Comparison of ENCODE assay signal across 8 cellular contexts in genomic region chr16:87391950-87392822, GRCh38. TPM values are rescaled to one million over a fixed set of nuclear protein-coding genes. Genes with fewer than 3 reads are reported as not detected.
A peak's percentile ranks its signal among the peaks of the same experiment; 100 is the strongest.
DNase-seq lines count a peak whose midpoint lies in the region; ATAC-seq, FAIRE-seq and TF ChIP-seq lines count a peak whose summit lies in the region.

MAP1LC3B (plus strand) TSS chr16:87392336; CDS start chr16:87392428, 92 bp downstream.

- H4K20me1 ChIP-seq in HepG2 (ENCODE audit: insufficient read depth, low read length) = peaks cover 38% of the 10 kb centered on the region

- TF ChIP-seq EP300 in HepG2 (IDR thresholded peaks at IDR 0.05; ENCODE audit: low read depth in 2 of 2, low read length in 2 of 2) (peak in 1 of 2 experiments; percentile 70; a peak in 3 of 4 replicates), HepG2 (CRISPR knock-in tag; IDR thresholded peaks at IDR 0.05; ENCODE audit: borderline replicate concordance) (peak; percentile 74)

- peak; percentile 84 to 99 (median 95) for DNase-seq in C1 segment of cervical spinal cord (lab: John Stamatoyannopoulos, UW)
- peak; percentile 67 for DNase-seq in NCI-H748 treated with DMSO at 0.1 percent for 48 hours (lab: John Stamatoyannopoulos, UW)
- DNase-seq in activated CD4-positive, alpha-beta T cell treated with anti-CD3 and anti-CD28 coated beads, Interleukin-2, amount 50 U/mL, for 24 hours (ENCODE audit: low read depth in 1 of 2, low spot score in 1 of 2) = peak; percentile 95 to 98
- peak; percentile 89 for DNase-seq in dedifferentiated amniotic fluid mesenchymal stem cell (ENCODE audit: extremely low spot score)
- DNase-seq in HepG2 (ENCODE audit: low spot score) = peak; percentile 94
- DNase-seq in stimulated activated CD4-positive, alpha-beta T cell treated with anti-CD3 and anti-CD28 coated beads, Interleukin-2, amount 100 ng/mL, for 48 hours = peak; percentile 97 to 99

- peaks cover 63% of the 10 kb centered on the region for H3K4me1 ChIP-seq in HepG2 (ENCODE audit: insufficient read depth, low read length)

- peak within 1 kb of the TSS; percentile 94 for H3K27ac ChIP-seq in HepG2 (ENCODE audit: extremely low read length, insufficient read depth, low read length)

- no peak for FAIRE-seq in HepG2 (lab: Jason Lieb, UNC)

- CTCF ChIA-PET in HepG2 (lab: Yijun Ruan, JAX; ENCODE audit: low intra/inter-chr PET ratio, low total read pairs) = no interaction called here

- H3K9me3 ChIP-seq in HepG2 (ENCODE audit: low read length) = no peaks in the 10 kb centered on the region

- H3K36me3 ChIP-seq in HepG2 (replicated peaks in 1 of 2; ENCODE audit: control insufficient read depth in 1 of 2, insufficient read depth in 2 of 2, low read length in 2 of 2) = peaks cover 0 to 10% of the 10 kb centered on the region in 2 experiments; a peak in 2 of 5 replicates

- peak within 1 kb of the TSS; percentile 90 for H3K4me2 ChIP-seq in HepG2 (ENCODE audit: low read depth, low read length)

- in situ Hi-C loops in HepG2 (cut with HindIII; ENCODE audit: extremely low pct_ligation_motif_present, low pct_unique_long_range_greater_than_20kb) = loop anchor here (25.0 kb wide), 1 partner anchor 470 kb away; the partner anchor contains the start of gene SLC7A5

- intact Hi-C loops in HepG2 (cut with micrococcal nuclease; ENCODE audit: unreplicated experiment) = no loop called here

- no peak for TF ChIP-seq CTCF in HepG2 (CRISPR knock-in tag; IDR thresholded peaks at IDR 0.05)

- peaks cover 46% of the 10 kb centered on the region for H3K79me2 ChIP-seq in HepG2 (ENCODE audit: insufficient read depth, low read length)

- peak within 1 kb of the TSS; percentile 98 for H3K9ac ChIP-seq in HepG2 (ENCODE audit: insufficient read depth, low read depth, low read length)

- POLR2A ChIA-PET in HepG2 (lab: Yijun Ruan, JAX) = interaction anchor here (1.1 to 6.5 kb wide), 5 partner anchors 10 to 75 kb away, joined by 4 to 125 read pairs (median 16); partner anchors contain the start of genes C16orf95 and FBXO31

- ATAC-seq in GM19372 (IDR thresholded peaks at IDR 0.05; ENCODE audit: low read depth, unreplicated experiment) (peak; percentile 68), HG03521 (IDR thresholded peaks at IDR 0.05; ENCODE audit: unreplicated experiment) (peak; percentile 67), HepG2 (peak; percentile 79)

- TF ChIP-seq POLR2A in HepG2 (IDR thresholded peaks at IDR 0.05; ENCODE audit: insufficient read depth in 1 of 2, low read depth in 2 of 2, low read length in 2 of 2) = peak in 1 of 2 experiments; percentile 80; a peak in 2 of 4 replicates

- H3K4me3 ChIP-seq in HepG2 (replicated peaks in 1 of 3; ENCODE audit: insufficient read depth in 1 of 3, low read depth in 2 of 3, low read length in 3 of 3) = peak within 1 kb of the TSS; percentile 74 to 92 (median 86)

- no TSS peak for BruUV-seq in HepG2 (replicated peaks; lab: Mats Ljungman, UMichigan)

- H2AFZ ChIP-seq in HepG2 (ENCODE audit: low read length) = no peak within 1 kb of the TSS

- H3K27me3 ChIP-seq in HepG2 (ENCODE audit: control insufficient read depth in 1 of 2, insufficient read depth in 2 of 2, low read length in 2 of 2) = no peaks in the 10 kb centered on the region; a peak in 1 of 5 replicates

- TF ChIP-seq RAD21 in HepG2 (CRISPR knock-in tag; IDR thresholded peaks at IDR 0.05) = peak; percentile 61

- WGBS in HepG2 (ENCODE audit: low lambda C conversion rate) = under 1% methylated on average over 33 of the region's 113 CpGs

TF ChIP-seq in HepG2, 621 proteins besides CTCF, POLR2A, EP300 and RAD21 (continues in another document):
- no peak for TF ChIP-seq ZNF260 (CRISPR knock-in tag; IDR thresholded peaks at IDR 0.05; ENCODE audit: borderline replicate concordance, low read depth)
- TF ChIP-seq ARID2 (CRISPR knock-in tag; IDR thresholded peaks at IDR 0.05; ENCODE audit: borderline replicate concordance) = no peak
- no peak for TF ChIP-seq ZNF326 (CRISPR knock-in tag; IDR thresholded peaks at IDR 0.05; ENCODE audit: borderline replicate concordance)
- no peak for TF ChIP-seq ZNF652 (CRISPR knock-in tag; IDR thresholded peaks at IDR 0.05; ENCODE audit: borderline replicate concordance, low read depth)
- TF ChIP-seq ZNF883 (CRISPR knock-in tag; IDR thresholded peaks at IDR 0.05; ENCODE audit: not compliant biosample characterization) = peak; percentile 92
- TF ChIP-seq ZBTB7B (CRISPR knock-in tag; IDR thresholded peaks at IDR 0.05) = no peak
- peak; percentile 74 for TF ChIP-seq RARA (CRISPR knock-in tag; IDR thresholded peaks at IDR 0.05)
- no peak for TF ChIP-seq ZBTB1 (CRISPR knock-in tag; IDR thresholded peaks at IDR 0.05; ENCODE audit: borderline replicate concordance)
- TF ChIP-seq AGO2 (optimal IDR thresholded peaks at IDR 0.05; ENCODE audit: low read depth, low read length) = peak; percentile 69
- TF ChIP-seq, protein P1, sequence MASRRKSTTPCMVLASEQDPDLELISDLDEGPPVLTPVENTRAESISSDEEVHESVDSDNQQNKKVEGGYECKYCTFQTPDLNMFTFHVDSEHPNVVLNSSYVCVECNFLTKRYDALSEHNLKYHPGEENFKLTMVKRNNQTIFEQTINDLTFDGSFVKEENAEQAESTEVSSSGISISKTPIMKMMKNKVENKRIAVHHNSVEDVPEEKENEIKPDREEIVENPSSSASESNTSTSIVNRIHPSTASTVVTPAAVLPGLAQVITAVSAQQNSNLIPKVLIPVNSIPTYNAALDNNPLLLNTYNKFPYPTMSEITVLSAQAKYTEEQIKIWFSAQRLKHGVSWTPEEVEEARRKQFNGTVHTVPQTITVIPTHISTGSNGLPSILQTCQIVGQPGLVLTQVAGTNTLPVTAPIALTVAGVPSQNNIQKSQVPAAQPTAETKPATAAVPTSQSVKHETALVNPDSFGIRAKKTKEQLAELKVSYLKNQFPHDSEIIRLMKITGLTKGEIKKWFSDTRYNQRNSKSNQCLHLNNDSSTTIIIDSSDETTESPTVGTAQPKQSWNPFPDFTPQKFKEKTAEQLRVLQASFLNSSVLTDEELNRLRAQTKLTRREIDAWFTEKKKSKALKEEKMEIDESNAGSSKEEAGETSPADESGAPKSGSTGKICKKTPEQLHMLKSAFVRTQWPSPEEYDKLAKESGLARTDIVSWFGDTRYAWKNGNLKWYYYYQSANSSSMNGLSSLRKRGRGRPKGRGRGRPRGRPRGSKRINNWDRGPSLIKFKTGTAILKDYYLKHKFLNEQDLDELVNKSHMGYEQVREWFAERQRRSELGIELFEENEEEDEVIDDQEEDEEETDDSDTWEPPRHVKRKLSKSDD (CRISPR knock-in tag; IDR thresholded peaks at IDR 0.05; ENCODE audit: low read depth) = peak; percentile 97
- peak; percentile 65; the same call in 1 of the 2 replicates for TF ChIP-seq NAIF1 (CRISPR knock-in tag; IDR thresholded peaks at IDR 0.05; ENCODE audit: borderline replicate concordance)
- peak; percentile 35; the same call in 1 of the 2 replicates for TF ChIP-seq ZNF766 (CRISPR knock-in tag; IDR thresholded peaks at IDR 0.05; ENCODE audit: borderline replicate concordance)
- TF ChIP-seq ZNF460 (CRISPR knock-in tag; IDR thresholded peaks at IDR 0.05; ENCODE audit: borderline replicate concordance) = no peak; the same call in 1 of the 2 replicates
- TF ChIP-seq NFE2L1 (CRISPR knock-in tag; IDR thresholded peaks at IDR 0.05; ENCODE audit: borderline replicate concordance) = no peak
- TF ChIP-seq MAFK (conservative IDR thresholded peaks at IDR 0.05 in 1 of 2, IDR thresholded peaks at IDR 0.05 in 1 of 2; ENCODE audit: low read length in 2 of 2) = no peak; a peak in 1 of 4 replicates
- no peak for TF ChIP-seq SRSF4 (IDR thresholded peaks at IDR 0.05; ENCODE audit: low read depth, low read length, poor library complexity, severe bottlenecking)
- TF ChIP-seq KDM1A (CRISPR knock-in tag; IDR thresholded peaks at IDR 0.05) = no peak
- no peak; the same call in 1 of the 2 replicates for TF ChIP-seq TBP (CRISPR knock-in tag; IDR thresholded peaks at IDR 0.05)
- TF ChIP-seq ATM (IDR thresholded peaks at IDR 0.05; ENCODE audit: borderline replicate concordance) = no peak

RNA-seq across cellular contexts. Expression of gene MAP1LC3B, which starts in this region (rescaled TPM):
- 15.7 and 30.6 TPM in 2 replicates for total RNA-seq in HepG2 (2016; rRNA removed; fragmentation: Illumina TruSeq; extraction: Trizol)
- total RNA-seq in HepG2 (2016; cell fraction: cytosol; rRNA removed; fragmentation: Illumina TruSeq; extraction: Trizol; ENCODE audit: low read depth) = 5.5 and 7.0 TPM in 2 replicates
- total RNA-seq in HepG2 (2016; cell fraction: insoluble cytoplasmic fraction; rRNA removed; fragmentation: Illumina TruSeq; extraction: Trizol) = 15.9 and 27.1 TPM in 2 replicates
- 24.8 and 26.3 TPM in 2 replicates for total RNA-seq in HepG2 (2016; cell fraction: membrane; rRNA removed; fragmentation: Illumina TruSeq; extraction: Trizol)
- total RNA-seq in HepG2 (2016; cell fraction: nucleus; rRNA removed; fragmentation: Illumina TruSeq; extraction: Trizol) = 22.0 and 22.3 TPM in 2 replicates
- polyA plus RNA-seq in HepG2 (2011; rRNA removed) = 37.4 and 37.9 TPM in 2 replicates
- 18.1 and 36.3 TPM in 2 replicates for polyA plus RNA-seq in HepG2 (2011; cell fraction: cytosol; rRNA removed)
- polyA plus RNA-seq in HepG2 (2011; cell fraction: nucleus; rRNA removed) = 15.1 and 23.4 TPM in 2 replicates
- 68.5 and 98.3 TPM in 2 replicates for polyA plus RNA-seq in HepG2 (2012)
- 9.9 and 13.1 TPM in 2 replicates for polyA plus RNA-seq in HepG2 (2016; cell fraction: cytosol; fragmentation: Illumina TruSeq; extraction: Trizol; ENCODE audit: low read depth)
- 65.5 and 71.9 TPM in 2 replicates for polyA plus RNA-seq in HepG2 (2016; cell fraction: insoluble cytoplasmic fraction; fragmentation: Illumina TruSeq; extraction: Trizol; ENCODE audit: low read depth)
- 26.7 and 27.4 TPM in 2 replicates for polyA plus RNA-seq in HepG2 (2016; cell fraction: membrane; fragmentation: Illumina TruSeq; extraction: Trizol; ENCODE audit: low read depth)
- polyA plus RNA-seq in HepG2 (2016; cell fraction: nucleus; fragmentation: Illumina TruSeq; extraction: Trizol; ENCODE audit: insufficient read depth, low read depth) = 42.6 and 45.0 TPM in 2 replicates
- polyA minus RNA-seq in HepG2 (2011; rRNA and poly(A)+ RNA removed; ENCODE audit: low replicate concordance) = 13.2 and 15.8 TPM in 2 replicates
- 22.2 and 35.4 TPM in 2 replicates for polyA minus RNA-seq in HepG2 (2011; cell fraction: cytosol; rRNA and poly(A)+ RNA removed)
- polyA minus RNA-seq in HepG2 (2011; cell fraction: nucleus; rRNA and poly(A)+ RNA removed) = 23.0 and 32.7 TPM in 2 replicates

Comparison
In these comparisons a context has a peak if more than half of its experiments do, and no peak if none do; other contexts are left out.
1. Peak in every context shown above with its lines: DNase-seq, ATAC-seq, H3K4me3 ChIP-seq and H3K27ac ChIP-seq.